Comparison of ENCODE assay signal across 9 cellular contexts in the genomic region with DNA sequence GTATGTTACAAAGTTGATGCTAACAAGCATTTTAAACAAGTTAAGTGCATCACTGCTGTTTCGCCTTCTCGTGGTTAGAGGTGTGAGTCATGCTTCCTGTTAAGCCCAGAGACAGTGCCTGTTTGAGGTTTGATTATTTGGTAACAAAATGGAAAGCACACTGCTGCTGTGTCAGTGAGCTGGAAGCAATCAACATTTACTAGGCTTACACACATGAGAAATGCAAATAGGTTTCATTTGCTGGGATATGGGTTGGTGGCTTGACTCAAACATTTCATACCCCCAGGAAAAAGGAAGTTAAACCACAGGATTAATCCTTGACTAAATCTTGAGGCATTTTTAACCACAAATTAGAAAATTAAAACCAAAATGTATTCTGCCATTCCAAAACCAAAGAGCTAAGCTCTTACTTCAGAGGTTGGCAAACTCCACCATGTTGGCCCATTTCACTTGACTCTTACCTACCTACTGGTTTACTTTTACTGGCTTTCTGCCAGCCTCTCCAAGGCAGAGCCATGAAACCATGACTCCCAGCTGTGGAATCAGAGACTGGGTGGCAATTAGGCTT.
A peak's percentile ranks its signal among the peaks of the same experiment; 100 is the strongest.
DNase-seq lines count a peak whose midpoint lies in the region; ATAC-seq and TF ChIP-seq lines count a peak whose summit lies in the region.
"Had no signal": no experiment of that assay in that cellular context is flagged by ENCODE, and none has a peak within 500 bp of the region (broad histone marks: within the 10 kb centered on the region; RNA-seq: fewer than 3 reads in every experiment).

No MANE protein-coding gene starts in this region.

- H2BK5ac ChIP-seq in neuronal stem cell (ENCODE audit: low read length): no peak overlapping the region

- WGBS in mammary epithelial cell (ENCODE audit: low coverage, missing lambda C conversion rate): 0% methylated on average over 2 of the region's 2 CpGs
- no CpG with 5 or more reads among the region's 2 CpGs for WGBS in neuronal stem cell (ENCODE audit: extremely low coverage in 2 of 2, insufficient read length in 2 of 2, insufficient replicate concordance in 1 of 2), 2 donors

- no peaks in the 10 kb centered on the region for H3K9me3 Mint-ChIP-seq in progenitor cell of endocrine pancreas (ENCODE audit: low read depth)
- H3K9me3 Mint-ChIP-seq: brain had no signal

- H3K4ac ChIP-seq in neuronal stem cell (ENCODE audit: low read length): no peak overlapping the region

- H3K27ac Mint-ChIP-seq in T-helper 17 cell (peak overlapping the region; percentile 86), progenitor cell of endocrine pancreas (no peak overlapping the region)

- H2BK15ac ChIP-seq in neuronal stem cell (ENCODE audit: low read length): no peak overlapping the region

- H3K4me2 ChIP-seq in Loucy (ENCODE audit: low read depth, low read length, poor library complexity, severe bottlenecking) (peak overlapping the region; percentile 57), mammary epithelial cell (ENCODE audit: insufficient read depth, low read depth, low read length) (peak overlapping the region; percentile 42), neuronal stem cell (ENCODE audit: insufficient read depth, low read length, poor library complexity, severe bottlenecking) (no peak overlapping the region)

- peak overlapping the region; percentile 32 for H3K4me3 ChIP-seq in Loucy (ENCODE audit: low read length, poor library complexity, severe bottlenecking)
- no peak overlapping the region for H3K4me3 ChIP-seq in mammary epithelial cell (replicated peaks in 1 of 3; ENCODE audit: insufficient read depth in 1 of 3, low read depth in 2 of 3, low read length in 3 of 3)
- H3K4me3 ChIP-seq in neuronal stem cell (ENCODE audit: low read length in 2 of 2): no peak overlapping the region

- no peak overlapping the region for H3K9ac ChIP-seq in Loucy (ENCODE audit: low read depth, low read length, poor library complexity, severe bottlenecking)
- H3K9ac ChIP-seq in mammary epithelial cell (ENCODE audit: insufficient read depth, low read length): peak overlapping the region; percentile 15
- H3K9ac ChIP-seq in neuronal stem cell (ENCODE audit: low read depth, low read length, poor library complexity): no peak overlapping the region

- H4K20me1 ChIP-seq in Loucy (ENCODE audit: insufficient read depth, low read length, poor library complexity, severe bottlenecking) (no peaks in the 10 kb centered on the region), mammary epithelial cell (ENCODE audit: insufficient read depth, low read length) (no peaks in the 10 kb centered on the region)

- H3F3A ChIP-seq in Loucy (ENCODE audit: low read depth): peaks cover 6% of the 10 kb centered on the region; the same call in 1 of the 2 replicates

- H3K36me3 Mint-ChIP-seq in T-helper 17 cell (ENCODE audit: low read depth) (no peaks in the 10 kb centered on the region), progenitor cell of endocrine pancreas (ENCODE audit: insufficient read depth) (no peaks in the 10 kb centered on the region)
- H3K36me3 Mint-ChIP-seq: brain had no signal

- no peak overlapping the region for H2BK12ac ChIP-seq in neuronal stem cell (ENCODE audit: low read length)

- H3K23ac ChIP-seq in neuronal stem cell (ENCODE audit: low read depth, low read length, poor library complexity): no peak overlapping the region

- ATAC-seq in T-helper 17 cell (peak; percentile 98), GM21515 (IDR thresholded peaks at IDR 0.05; ENCODE audit: unreplicated experiment) (no peak)

- H3K4me1 ChIP-seq in Loucy (ENCODE audit: insufficient read depth, low read length, poor library complexity, severe bottlenecking) (peaks cover 22% of the 10 kb centered on the region), mammary epithelial cell (ENCODE audit: insufficient read depth, low read length) (peaks cover 31% of the 10 kb centered on the region), neuronal stem cell (ENCODE audit: control insufficient read depth in 2 of 2, insufficient read depth in 1 of 2, low read depth in 1 of 2, low read length in 2 of 2) (peaks cover 3 to 9% of the 10 kb centered on the region in 2 donors)

- H4K8ac ChIP-seq in neuronal stem cell (ENCODE audit: low read depth, low read length): no peak overlapping the region

- H3K27me3 Mint-ChIP-seq in T-helper 17 cell: no peaks in the 10 kb centered on the region
- no peaks in the 10 kb centered on the region for H3K27me3 Mint-ChIP-seq in progenitor cell of endocrine pancreas
- H3K27me3 Mint-ChIP-seq: brain had no signal

- H3K27ac ChIP-seq in mammary epithelial cell (ENCODE audit: insufficient read depth, low read depth, low read length) (peak overlapping the region; percentile 61), neuronal stem cell (replicated peaks; ENCODE audit: low read length) (no peak overlapping the region)

- H2BK120ac ChIP-seq in neuronal stem cell (ENCODE audit: low read depth, low read length): no peak overlapping the region

- no peak overlapping the region for H2AK5ac ChIP-seq in neuronal stem cell (ENCODE audit: low read depth, low read length)

- no TSS peak for BruUV-seq in mammary epithelial cell (replicated peaks; lab: Mats Ljungman, UMichigan)

- H3K18ac ChIP-seq in neuronal stem cell (ENCODE audit: low read length): no peak overlapping the region

- no peak overlapping the region for H4K91ac ChIP-seq in neuronal stem cell (ENCODE audit: low read depth, low read length, poor library complexity)

- no peaks in the 10 kb centered on the region for H3K79me2 ChIP-seq in Loucy (ENCODE audit: insufficient read depth, low read length)
- H3K79me2 ChIP-seq in mammary epithelial cell (ENCODE audit: insufficient read depth, low read length): no peaks in the 10 kb centered on the region

- intact Hi-C loops in mammary epithelial cell (cut with micrococcal nuclease): loop anchor here (2.0 kb wide), 3 partner anchors 71 to 139 kb away; a partner anchor contains a TSS

- TF ChIP-seq CTCF in Loucy (conservative IDR thresholded peaks at IDR 0.05; ENCODE audit: low read length) (no peak), mammary epithelial cell (conservative IDR thresholded peaks at IDR 0.05 in 1 of 2, IDR thresholded peaks at IDR 0.05 in 1 of 2; ENCODE audit: extremely low read depth in 1 of 2, insufficient read depth in 1 of 2, low read depth in 1 of 2, low read length in 2 of 2) (no peak), progenitor cell of endocrine pancreas (IDR thresholded peaks at IDR 0.05; ENCODE audit: unreplicated experiment) (no peak)

- H3K14ac ChIP-seq in neuronal stem cell (ENCODE audit: low read length): no peak overlapping the region

- DNase-seq in GDM1 (lab: John Stamatoyannopoulos, UW): peak; percentile 22
- peak; percentile 32 for DNase-seq in GOT3 (lab: John Stamatoyannopoulos, UW)
- peak in 2 of 3 donors; percentile 12 to 28 for DNase-seq in T-helper 17 cell
- peak; percentile 98 for DNase-seq in mammary epithelial cell
- no peak for DNase-seq in neuronal stem cell (ENCODE audit: low spot score)
- no peak for DNase-seq in progenitor cell of endocrine pancreas (ENCODE audit: low spot score, unreplicated experiment)

- H3K9me3 ChIP-seq in Loucy (ENCODE audit: insufficient read depth, low read depth, low read length): no peaks in the 10 kb centered on the region
- no peaks in the 10 kb centered on the region for H3K9me3 ChIP-seq in T-helper 17 cell (ENCODE audit: control insufficient read depth, low read length, poor library complexity, severe bottlenecking)
- H3K9me3 ChIP-seq in mammary epithelial cell (replicated peaks; ENCODE audit: insufficient read depth, low read length): no peaks in the 10 kb centered on the region
- H3K9me3 ChIP-seq in neuronal stem cell (replicated peaks in 1 of 2; ENCODE audit: control insufficient read depth in 2 of 2, insufficient read depth in 1 of 2, low read depth in 1 of 2, low read length in 2 of 2): no peaks in the 10 kb centered on the region

- H3K9me2 ChIP-seq in Loucy (replicated peaks; ENCODE audit: low read depth, low read length): no peaks in the 10 kb centered on the region

- no peaks in the 10 kb centered on the region for H3K79me1 ChIP-seq in neuronal stem cell (ENCODE audit: low read depth, low read length)

- in situ Hi-C loops in mammary epithelial cell (cut with MboI; ENCODE audit: low sequenced_read_pairs in 2 of 2): no loop called here

- H3K27me3 ChIP-seq in Loucy (ENCODE audit: insufficient read depth, low read length, poor library complexity, severe bottlenecking) (peaks cover 32% of the 10 kb centered on the region), mammary epithelial cell (ENCODE audit: insufficient read depth, low read length) (no peaks in the 10 kb centered on the region), neuronal stem cell (ENCODE audit: control insufficient read depth in 3 of 3, insufficient read depth in 3 of 3, low read depth in 1 of 3, low read length in 3 of 3) (no peaks in the 10 kb centered on the region)

- H2AFZ ChIP-seq in Loucy (ENCODE audit: low read length) (no peak overlapping the region), mammary epithelial cell (ENCODE audit: low read depth, low read length) (no peak overlapping the region), neuronal stem cell (ENCODE audit: low read length) (peak overlapping the region; percentile 74)

- H3K4me3 Mint-ChIP-seq in T-helper 17 cell (peak overlapping the region; percentile 15), progenitor cell of endocrine pancreas (ENCODE audit: low read depth) (no peak overlapping the region)
- H3K4me3 Mint-ChIP-seq: brain had no signal

- H3K4me1 Mint-ChIP-seq in T-helper 17 cell (peaks cover 12% of the 10 kb centered on the region), progenitor cell of endocrine pancreas (ENCODE audit: low read depth) (no peaks in the 10 kb centered on the region)

- dilution Hi-C loops in mammary epithelial cell (cut with HindIII; ENCODE audit: low sequenced_read_pairs): no loop called here

- no peaks in the 10 kb centered on the region for H3K36me3 ChIP-seq in Loucy (ENCODE audit: insufficient read depth, low read length)
- no peaks in the 10 kb centered on the region for H3K36me3 ChIP-seq in mammary epithelial cell (ENCODE audit: insufficient read depth, low read length)
- no peaks in the 10 kb centered on the region for H3K36me3 ChIP-seq in neuronal stem cell (replicated peaks in 1 of 2; ENCODE audit: control insufficient read depth in 2 of 2, insufficient read depth in 2 of 2, low read length in 2 of 2)

- CTCF ChIA-PET in mammary epithelial cell (lab: Charles Lee; ENCODE audit: low non-redundant PET): interaction anchor here (1.0 kb wide), 1 partner anchor 139 kb away, joined by 3 read pairs; a partner anchor contains a TSS

Comparison
In these comparisons a context has a peak if more than half of its experiments do, and no peak if none do; other contexts are left out.
1. DNase-seq: peak in GDM1 (single experiment), GOT3 (single experiment), T-helper 17 cell (2 of 3) and mammary epithelial cell (single experiment); none in neuronal stem cell (single experiment) and progenitor cell of endocrine pancreas (single experiment).